In the genomic region with DNA sequence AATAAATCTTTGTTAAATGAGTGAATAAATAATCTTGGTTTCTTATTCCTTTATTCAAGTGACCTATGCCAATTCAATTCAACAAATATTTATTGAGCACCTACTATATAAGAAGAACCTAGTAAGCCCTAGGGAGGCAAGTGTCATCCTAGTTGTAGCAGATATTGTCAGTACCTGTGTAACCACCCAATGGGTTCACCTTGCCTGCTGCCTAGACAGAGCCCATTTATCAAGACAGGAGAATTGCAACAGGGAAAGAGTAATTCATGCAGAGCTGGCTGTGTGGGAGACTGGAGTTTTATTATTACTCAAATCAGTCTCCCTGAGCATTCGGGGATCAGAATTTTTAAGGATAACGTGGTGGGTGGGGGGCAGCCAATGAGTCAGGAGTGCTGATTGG, we compare ENCODE assay signal across 15 cellular contexts. TPM values are rescaled to one million over a fixed set of nuclear protein-coding genes. Genes with fewer than 3 reads are reported as not detected.
DNase-seq lines count a peak whose midpoint lies in the region; ATAC-seq lines count a peak whose summit lies in the region.
"Had no signal": no experiment of that assay in that cellular context is flagged by ENCODE, and none has a peak within 500 bp of the region (broad histone marks: within the 10 kb centered on the region; RNA-seq: fewer than 3 reads in every experiment).

No MANE protein-coding gene starts in this region.

- CTCF ChIA-PET in CD8-positive, alpha-beta memory T cell (lab: Charles Lee) = interaction anchor here (0.7 to 2.1 kb wide), 3 partner anchors 17 to 109 kb away, joined by 4 to 11 read pairs (median 4); no protein-coding TSS in a partner anchor
- CTCF ChIA-PET in T-cell (lab: Charles Lee) = no interaction called here

- no peak overlapping the region for H3K4me3 Mint-ChIP-seq in CD8-positive, alpha-beta memory T cell
- no peak overlapping the region for H3K4me3 Mint-ChIP-seq in T-cell
- no peak overlapping the region for H3K4me3 Mint-ChIP-seq in activated naive CD8-positive, alpha-beta T cell treated with anti-CD3 and anti-CD28 coated beads, Interleukin-2, amount 10 ng/mL, durations not matched to agents 7 days and 5 days
- H3K4me3 Mint-ChIP-seq: H9 had no signal

- no peaks in the 10 kb centered on the region for H3K9me3 Mint-ChIP-seq in CD8-positive, alpha-beta memory T cell
- no peaks in the 10 kb centered on the region for H3K9me3 Mint-ChIP-seq in T-cell
- no peaks in the 10 kb centered on the region for H3K9me3 Mint-ChIP-seq in activated naive CD8-positive, alpha-beta T cell treated with anti-CD3 and anti-CD28 coated beads, Interleukin-2, amount 10 ng/mL, durations not matched to agents 7 days and 5 days
- H3K9me3 Mint-ChIP-seq: H9, IgD-negative memory B cell had no signal

- H3K27ac ChIP-seq in CD8-positive, alpha-beta memory T cell (ENCODE audit: low read depth, low read length) = no peak overlapping the region
- H3K27ac ChIP-seq: C4-2B had no signal

- peaks cover 25% of the 10 kb centered on the region for H3K4me1 ChIP-seq in CD8-positive, alpha-beta memory T cell (ENCODE audit: insufficient read depth, low read length)
- H3K4me1 ChIP-seq: BE2C had no signal

- no peak for ATAC-seq in T-cell (replicated peaks in 1 of 4)
- no peak for ATAC-seq in activated naive CD8-positive, alpha-beta T cell treated with anti-CD3 and anti-CD28 coated beads, Interleukin-2, amount 10 ng/mL, durations not matched to agents 7 days and 5 days (ENCODE audit: low read depth)
- ATAC-seq in left colon = no peak
- no peak for ATAC-seq in HG03432 (IDR thresholded peaks at IDR 0.05; ENCODE audit: unreplicated experiment)
- ATAC-seq in GM18502 (IDR thresholded peaks at IDR 0.05; ENCODE audit: poor library complexity, unreplicated experiment) = no peak

- H3K4me1 Mint-ChIP-seq in CD8-positive, alpha-beta memory T cell = peaks cover 27 to 36% (median 34%) of the 10 kb centered on the region in 3 donors
- peaks cover 30 to 34% (median 33%) of the 10 kb centered on the region in 3 donors for H3K4me1 Mint-ChIP-seq in T-cell
- H3K4me1 Mint-ChIP-seq in activated naive CD8-positive, alpha-beta T cell treated with anti-CD3 and anti-CD28 coated beads, Interleukin-2, amount 10 ng/mL, durations not matched to agents 7 days and 5 days = peaks cover 27% of the 10 kb centered on the region

- no peak overlapping the region for H3K4me3 ChIP-seq in CD8-positive, alpha-beta memory T cell (ENCODE audit: low read length)

- H3K27ac Mint-ChIP-seq in CD8-positive, alpha-beta memory T cell = peak overlapping the region in 5 of 8 donors; percentile 55 to 73 (median 69)
- H3K27ac Mint-ChIP-seq in T-cell = peak overlapping the region; percentile 44 to 56
- H3K27ac Mint-ChIP-seq in activated naive CD8-positive, alpha-beta T cell treated with anti-CD3 and anti-CD28 coated beads, Interleukin-2, amount 10 ng/mL, durations not matched to agents 7 days and 5 days = peak overlapping the region; percentile 1
- H3K27ac Mint-ChIP-seq: IgD-negative memory B cell had no signal

- peak; percentile 23 to 24 for DNase-seq in activated T-cell treated with anti-CD3 and anti-CD28 coated beads, Interleukin-2, amount 50 U/mL, for 48 hours
- no peak for DNase-seq in activated T-cell treated with anti-CD3 and anti-CD28 coated beads for 4 hours
- no peak for DNase-seq in CD8-positive, alpha-beta memory T cell
- DNase-seq in T-cell = no peak
- DNase-seq in activated naive CD8-positive, alpha-beta T cell treated with anti-CD3 and anti-CD28 coated beads, Interleukin-2, amount 10 ng/mL, durations not matched to agents 7 days and 5 days = no peak
- no peak for DNase-seq in left colon
- DNase-seq: BE2C, DMS53, GOT3, H9 had no signal

- H3K9me3 ChIP-seq in CD8-positive, alpha-beta memory T cell (ENCODE audit: low read length) = no peaks in the 10 kb centered on the region
- H3K9me3 ChIP-seq: BE2C had no signal

- H3K36me3 Mint-ChIP-seq in CD8-positive, alpha-beta memory T cell = no peaks in the 10 kb centered on the region
- H3K36me3 Mint-ChIP-seq in T-cell = no peaks in the 10 kb centered on the region
- peaks cover 2% of the 10 kb centered on the region for H3K36me3 Mint-ChIP-seq in activated naive CD8-positive, alpha-beta T cell treated with anti-CD3 and anti-CD28 coated beads, Interleukin-2, amount 10 ng/mL, durations not matched to agents 7 days and 5 days
- H3K36me3 Mint-ChIP-seq: IgD-negative memory B cell had no signal

- H3K27me3 ChIP-seq in CD8-positive, alpha-beta memory T cell (ENCODE audit: insufficient read depth, low read length, poor library complexity, severe bottlenecking) = no peaks in the 10 kb centered on the region
- H3K27me3 ChIP-seq: BE2C had no signal

- POLR2A ChIA-PET in CD8-positive, alpha-beta memory T cell (lab: Charles Lee) = no interaction called here
- POLR2A ChIA-PET in T-cell (lab: Charles Lee) = no interaction called here
- POLR2A ChIA-PET in activated naive CD8-positive, alpha-beta T cell treated with anti-CD3 and anti-CD28 coated beads, Interleukin-2, amount 10 ng/mL, durations not matched to agents 7 days and 5 days (lab: Charles Lee) = no interaction called here

- intact Hi-C loops in left colon (cut with DNase I, micrococcal nuclease) = no loop called here

- H3K36me3 ChIP-seq in CD8-positive, alpha-beta memory T cell (ENCODE audit: insufficient read depth, low read length) = no peaks in the 10 kb centered on the region
- H3K36me3 ChIP-seq: BE2C had no signal

- H3K27me3 Mint-ChIP-seq in CD8-positive, alpha-beta memory T cell = no peaks in the 10 kb centered on the region
- no peaks in the 10 kb centered on the region for H3K27me3 Mint-ChIP-seq in T-cell
- peaks cover 3% of the 10 kb centered on the region for H3K27me3 Mint-ChIP-seq in activated naive CD8-positive, alpha-beta T cell treated with anti-CD3 and anti-CD28 coated beads, Interleukin-2, amount 10 ng/mL, durations not matched to agents 7 days and 5 days
- H3K27me3 Mint-ChIP-seq: IgD-negative memory B cell had no signal

RNA-seq across cellular contexts. Expression of a gene that starts 53.6 kb away (rescaled TPM):
- 10 to 100 TPM; 38.4 to 40.5 TPM for total RNA-seq in CD8-positive, alpha-beta memory T cell
- polyA plus RNA-seq in CD8-positive, alpha-beta memory T cell = 94.0 TPM
- total RNA-seq in T-cell (100 to 1,000 TPM; 101 to 125 (median 110) TPM), left colon (1 to 10 TPM in 1 of 2 donors, under 1 TPM in 1; 0.92 to 3.4 TPM)
- 10 to 100 TPM; 68.4 to 74.0 TPM for total RNA-seq in activated naive CD8-positive, alpha-beta T cell treated with anti-CD3 and anti-CD28 coated beads, Interleukin-2, amount 10 ng/mL, durations not matched to agents 7 days and 5 days
- total RNA-seq: HT1080 had no signal

Comparison
In these comparisons a context has a peak if more than half of its experiments do, and no peak if none do; other contexts are left out.
1. DNase-seq: peak in activated T-cell treated with anti-CD3 and anti-CD28 coated beads, Interleukin-2, amount 50 U/mL, for 48 hours (2 of 2); none in activated T-cell treated with anti-CD3 and anti-CD28 coated beads for 4 hours (single experiment), CD8-positive, alpha-beta memory T cell (0 of 5), T-cell (0 of 34), activated naive CD8-positive, alpha-beta T cell treated with anti-CD3 and anti-CD28 coated beads, Interleukin-2, amount 10 ng/mL, durations not matched to agents 7 days and 5 days (single experiment) and left colon (0 of 2).
2. H3K27ac Mint-ChIP-seq: peak in every context shown above with its lines; median percentile 69 in CD8-positive, alpha-beta memory T cell; 50 in T-cell; 1 in activated naive CD8-positive, alpha-beta T cell treated with anti-CD3 and anti-CD28 coated beads, Interleukin-2, amount 10 ng/mL, durations not matched to agents 7 days and 5 days.
3. RNA of a gene that starts 53.6 kb away (total RNA-seq): 101 to 125 TPM in T-cell, 68.4 to 74.0 TPM in activated naive CD8-positive, alpha-beta T cell treated with anti-CD3 and anti-CD28 coated beads, Interleukin-2, amount 10 ng/mL, durations not matched to agents 7 days and 5 days and 38.4 to 40.5 TPM in CD8-positive, alpha-beta memory T cell; 0.92 to 3.4 TPM in left colon; every median in the first group is over 4 times any median in the second.